9 cellular contexts compared by ENCODE assay signal in genomic region chr15:94412979-94413741, GRCh38.
A peak's percentile ranks its signal among the peaks of the same experiment; 100 is the strongest.
DNase-seq lines count a peak whose midpoint lies in the region; ATAC-seq and TF ChIP-seq lines count a peak whose summit lies in the region.
"Had no signal": no experiment of that assay in that cellular context is flagged by ENCODE, and none has a peak within 500 bp of the region (broad histone marks: within the 10 kb centered on the region; RNA-seq: fewer than 3 reads in every experiment).

No MANE protein-coding gene starts in this region.

- H3K9me3 Mint-ChIP-seq in activated CD8-positive, alpha-beta memory T cell treated with anti-CD3 and anti-CD28 coated beads, Interleukin-2, amount 10 ng/mL, durations not matched to agents 7 days and 5 days (ENCODE audit: low read depth) = no peaks in the 10 kb centered on the region

- no peak overlapping the region for H3K4me3 ChIP-seq in SU-DHL-6 (ENCODE audit: insufficient read depth, low read length, poor library complexity, severe bottlenecking)
- H3K4me3 ChIP-seq: BLaER1 treated with 17β-estradiol and CSF1 and Interleukin-3, amounts not matched to agents 10 nM and 100 nM had no signal

- no peaks in the 10 kb centered on the region for H3K9me2 ChIP-seq in SU-DHL-6 (replicated peaks; ENCODE audit: insufficient read depth, low read length)

- no peak overlapping the region for H2AFZ ChIP-seq in SU-DHL-6 (ENCODE audit: low read depth, low read length, severe bottlenecking)

- H3K27ac Mint-ChIP-seq in activated CD8-positive, alpha-beta memory T cell treated with anti-CD3 and anti-CD28 coated beads, Interleukin-2, amount 10 ng/mL, durations not matched to agents 7 days and 5 days = no peak overlapping the region

- CTCF ChIA-PET in activated CD8-positive, alpha-beta memory T cell treated with anti-CD3 and anti-CD28 coated beads, Interleukin-2, amount 10 ng/mL, durations not matched to agents 7 days and 5 days (lab: Charles Lee) = interaction anchor here (0.6 to 2.4 kb wide), 8 partner anchors 12 to 261 kb away, joined by 3 to 11 read pairs (median 3); no protein-coding TSS in a partner anchor

- no peaks in the 10 kb centered on the region for H3K79me2 ChIP-seq in SU-DHL-6 (ENCODE audit: insufficient read depth, low read length)

- H3K9ac ChIP-seq in SU-DHL-6 (ENCODE audit: low read length) = no peak overlapping the region
- H3K9ac ChIP-seq: BLaER1 treated with 17β-estradiol and CSF1 and Interleukin-3, amounts not matched to agents 10 nM and 100 nM had no signal

- H3K4me3 Mint-ChIP-seq in activated CD8-positive, alpha-beta memory T cell treated with anti-CD3 and anti-CD28 coated beads, Interleukin-2, amount 10 ng/mL, durations not matched to agents 7 days and 5 days = no peak overlapping the region

- no peaks in the 10 kb centered on the region for H3K27me3 ChIP-seq in SU-DHL-6 (ENCODE audit: low read length)
- H3K27me3 ChIP-seq: BLaER1 treated with 17β-estradiol and CSF1 and Interleukin-3, amounts not matched to agents 10 nM and 100 nM had no signal

- TF ChIP-seq CTCF in SU-DHL-6 (IDR thresholded peaks at IDR 0.05; ENCODE audit: insufficient read depth, low read length, poor library complexity, severe bottlenecking) = peak; percentile 33

- no peaks in the 10 kb centered on the region for H3F3A ChIP-seq in SU-DHL-6 (ENCODE audit: insufficient read depth)

- no peaks in the 10 kb centered on the region for H4K20me1 ChIP-seq in SU-DHL-6 (ENCODE audit: low read depth, low read length)
- H4K20me1 ChIP-seq: BLaER1 treated with 17β-estradiol and CSF1 and Interleukin-3, amounts not matched to agents 10 nM and 100 nM had no signal

- peaks cover 2% of the 10 kb centered on the region for H3K4me1 Mint-ChIP-seq in activated CD8-positive, alpha-beta memory T cell treated with anti-CD3 and anti-CD28 coated beads, Interleukin-2, amount 10 ng/mL, durations not matched to agents 7 days and 5 days

- H3K36me3 Mint-ChIP-seq in activated CD8-positive, alpha-beta memory T cell treated with anti-CD3 and anti-CD28 coated beads, Interleukin-2, amount 10 ng/mL, durations not matched to agents 7 days and 5 days = peaks cover 23% of the 10 kb centered on the region

- H3K9me3 ChIP-seq in SU-DHL-6 (ENCODE audit: insufficient read depth, low read length) = no peaks in the 10 kb centered on the region
- H3K9me3 ChIP-seq: BLaER1 treated with 17β-estradiol and CSF1 and Interleukin-3, amounts not matched to agents 10 nM and 100 nM had no signal

- H3K27me3 Mint-ChIP-seq in activated CD8-positive, alpha-beta memory T cell treated with anti-CD3 and anti-CD28 coated beads, Interleukin-2, amount 10 ng/mL, durations not matched to agents 7 days and 5 days = no peaks in the 10 kb centered on the region

- DNase-seq in NCI-H1105 treated with DMSO at 0.1 percent for 48 hours (lab: John Stamatoyannopoulos, UW) (peak; percentile 36), NCI-H1105 (lab: John Stamatoyannopoulos, UW) (no peak), inferior parietal cortex (ENCODE audit: extremely low spot score) (peak; percentile 9), T-helper 1 cell (no peak), KG1 (lab: John Stamatoyannopoulos, UW) (no peak)
- DNase-seq in activated CD8-positive, alpha-beta memory T cell treated with anti-CD3 and anti-CD28 coated beads, Interleukin-2, amount 10 ng/mL, durations not matched to agents 7 days and 5 days = no peak

- ATAC-seq in HG03354 (IDR thresholded peaks at IDR 0.05; ENCODE audit: poor library complexity, severe bottlenecking, unreplicated experiment) = peak; percentile 76
- ATAC-seq in activated CD8-positive, alpha-beta memory T cell treated with anti-CD3 and anti-CD28 coated beads, Interleukin-2, amount 10 ng/mL, durations not matched to agents 7 days and 5 days = no peak

- H3K27ac ChIP-seq in SU-DHL-6 (ENCODE audit: low read depth, low read length) = no peak overlapping the region
- H3K27ac ChIP-seq: BLaER1 treated with 17β-estradiol and CSF1 and Interleukin-3, amounts not matched to agents 10 nM and 100 nM had no signal

- H3K4me2 ChIP-seq in SU-DHL-6 (ENCODE audit: low read depth, low read length, poor library complexity, severe bottlenecking) = no peak overlapping the region
- H3K4me2 ChIP-seq: BLaER1 treated with 17β-estradiol and CSF1 and Interleukin-3, amounts not matched to agents 10 nM and 100 nM had no signal

- peaks cover 3% of the 10 kb centered on the region; the same call in 1 of the 2 replicates for H3K36me3 ChIP-seq in SU-DHL-6 (ENCODE audit: low read length)
- H3K36me3 ChIP-seq: BLaER1 treated with 17β-estradiol and CSF1 and Interleukin-3, amounts not matched to agents 10 nM and 100 nM had no signal

Comparison
In these comparisons a context has a peak if more than half of its experiments do, and no peak if none do; other contexts are left out.
1. DNase-seq: peak in NCI-H1105 treated with DMSO at 0.1 percent for 48 hours (single experiment) and inferior parietal cortex (single experiment); none in NCI-H1105 (single experiment), T-helper 1 cell (0 of 5), KG1 (single experiment) and activated CD8-positive, alpha-beta memory T cell treated with anti-CD3 and anti-CD28 coated beads, Interleukin-2, amount 10 ng/mL, durations not matched to agents 7 days and 5 days (single experiment).